Comparison of ENCODE assay signal across 8 cellular contexts in the genomic region with DNA sequence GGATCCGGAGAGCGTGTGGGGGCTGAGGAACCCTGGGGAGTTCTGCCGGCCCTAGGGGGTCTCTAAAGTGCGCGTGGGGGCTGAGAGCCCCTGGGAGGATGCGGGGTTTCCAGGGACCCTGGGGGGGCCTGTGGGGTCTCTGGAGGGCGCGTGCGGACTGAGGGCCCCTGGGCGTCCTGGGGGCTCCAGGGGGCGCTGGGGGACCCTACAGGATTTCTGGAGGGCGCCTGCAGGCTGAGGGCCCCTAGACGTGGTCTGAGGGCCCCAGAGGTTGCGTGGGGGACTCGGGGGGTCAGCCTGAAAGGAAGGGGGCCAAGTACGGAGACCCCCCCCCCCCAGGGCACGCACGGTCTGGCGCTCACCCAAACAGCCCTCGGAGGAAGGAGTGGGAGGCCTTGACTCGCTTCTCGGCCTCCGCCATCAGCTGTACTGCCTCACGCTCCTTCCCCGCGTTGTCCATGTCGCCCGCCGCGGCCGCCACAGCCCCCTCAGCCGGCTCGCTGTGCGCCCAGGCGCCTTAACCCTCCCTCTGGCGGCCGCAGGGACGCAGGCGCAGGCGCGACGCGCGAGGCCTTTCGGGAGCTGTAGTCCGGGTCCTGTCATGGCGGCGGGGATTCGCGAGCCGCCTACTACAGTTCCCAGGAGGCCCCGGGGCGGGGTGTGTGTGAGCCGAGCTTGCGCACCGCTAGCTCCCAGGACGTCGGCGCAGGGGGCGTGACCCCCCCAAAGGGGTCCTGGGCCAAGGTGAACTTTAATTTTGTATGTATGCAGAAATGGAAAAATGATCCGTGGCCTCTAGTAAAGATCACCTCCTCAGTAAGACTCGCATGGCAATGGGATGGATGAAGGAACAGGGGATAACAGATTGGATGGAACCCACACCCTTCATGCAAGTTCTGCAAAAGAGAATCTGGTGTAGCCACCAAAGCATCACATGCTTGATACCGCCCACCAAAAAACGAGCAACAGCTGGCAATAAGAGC. TPM values are rescaled to one million over a fixed set of nuclear protein-coding genes. Genes with fewer than 3 reads are reported as not detected.
DNase-seq lines count a peak whose midpoint lies in the region; ATAC-seq and TF ChIP-seq lines count a peak whose summit lies in the region.

Gene NAPB (minus strand): TSS at position 546 of the 983 bp plus-strand sequence. CDS start 86 bp downstream, at position 460.

- no peaks in the 10 kb centered on the region for H3K9me3 Mint-ChIP-seq in progenitor cell of endocrine pancreas (ENCODE audit: low read depth)

- peak within 1 kb of the TSS; percentile 76 for H3K4me3 Mint-ChIP-seq in progenitor cell of endocrine pancreas (ENCODE audit: low read depth)

- peak within 1 kb of the TSS; percentile 90 for H3K27ac ChIP-seq in left ventricle myocardium inferior (replicated peaks)
- H3K27ac ChIP-seq in upper lobe of right lung, result peak within 1 kb of the TSS; percentile 90

- H3K27me3 ChIP-seq in left ventricle myocardium inferior (ENCODE audit: low read depth) (peaks cover 10% of the 10 kb centered on the region), upper lobe of right lung (no peaks in the 10 kb centered on the region)

- no peaks in the 10 kb centered on the region for H3K36me3 ChIP-seq in left ventricle myocardium inferior
- no peaks in the 10 kb centered on the region for H3K36me3 ChIP-seq in upper lobe of right lung

- H3K4me1 ChIP-seq in left ventricle myocardium inferior, result peaks cover 58% of the 10 kb centered on the region
- H3K4me1 ChIP-seq in upper lobe of right lung, result peaks cover 19% of the 10 kb centered on the region

- peak; percentile 97 for ATAC-seq in GM18498 (IDR thresholded peaks at IDR 0.05; ENCODE audit: unreplicated experiment)
- peak; percentile 98 for ATAC-seq in HG02885 (IDR thresholded peaks at IDR 0.05; ENCODE audit: poor library complexity, unreplicated experiment)
- peak; percentile 99 for ATAC-seq in upper lobe of right lung

- H3K9me3 ChIP-seq in left ventricle myocardium inferior (replicated peaks) (no peaks in the 10 kb centered on the region), upper lobe of right lung (no peaks in the 10 kb centered on the region)

- no peaks in the 10 kb centered on the region for H3K36me3 Mint-ChIP-seq in progenitor cell of endocrine pancreas (ENCODE audit: insufficient read depth)

- intact Hi-C loops in left ventricle myocardium inferior (cut with micrococcal nuclease) (no loop called here), upper lobe of right lung (cut with DNase I) (no loop called here)

- peak within 1 kb of the TSS; percentile 96 for H3K4me3 ChIP-seq in left ventricle myocardium inferior
- peak within 1 kb of the TSS; percentile 90 for H3K4me3 ChIP-seq in upper lobe of right lung

- TF ChIP-seq CTCF in left ventricle myocardium inferior (IDR thresholded peaks at IDR 0.05; ENCODE audit: borderline replicate concordance), result peak; percentile 83
- TF ChIP-seq CTCF in progenitor cell of endocrine pancreas (IDR thresholded peaks at IDR 0.05; ENCODE audit: unreplicated experiment), result peak; percentile 44
- peak; percentile 68 for TF ChIP-seq CTCF in upper lobe of right lung (IDR thresholded peaks at IDR 0.05)

- peak; percentile 89 for DNase-seq in NCI-H146 treated with DMSO at 0.1 percent for 48 hours (lab: John Stamatoyannopoulos, UW; ENCODE audit: unreplicated experiment)
- DNase-seq in T-helper 1 cell, result peak; percentile 81 to 92 (median 87)
- DNase-seq in amniotic epithelial cell (ENCODE audit: low read depth), result peak; percentile 84
- peak; percentile 97 for DNase-seq in left ventricle myocardium inferior
- peak; percentile 88 for DNase-seq in progenitor cell of endocrine pancreas (ENCODE audit: low spot score, unreplicated experiment)
- peak; percentile 98 for DNase-seq in upper lobe of right lung

- no peaks in the 10 kb centered on the region for H3K27me3 Mint-ChIP-seq in progenitor cell of endocrine pancreas

- peak within 1 kb of the TSS; percentile 51 for H3K27ac Mint-ChIP-seq in progenitor cell of endocrine pancreas

- H3K4me1 Mint-ChIP-seq in progenitor cell of endocrine pancreas (ENCODE audit: low read depth), result peaks cover 10% of the 10 kb centered on the region

RNA-seq across cellular contexts. Expression of gene NAPB, which starts in this region (rescaled TPM):
- total RNA-seq in left ventricle myocardium inferior (5.2 TPM), progenitor cell of endocrine pancreas (20.1 and 22.2 TPM in 2 replicates), upper lobe of right lung (10.8 TPM)

Comparison
In these comparisons a context has a peak if more than half of its experiments do, and no peak if none do; other contexts are left out.
1. Peak in every context shown above with its lines: DNase-seq, ATAC-seq, H3K4me3 ChIP-seq and H3K27ac ChIP-seq.